20 cellular contexts compared by ENCODE assay signal in genomic region chr12:100820314-100820713, GRCh38. TPM values are rescaled to one million over a fixed set of nuclear protein-coding genes. Genes with fewer than 3 reads are reported as not detected.
"Had no signal": no experiment of that assay in that cellular context is flagged by ENCODE, and none has a peak within 500 bp of the region (broad histone marks: within the 10 kb centered on the region; RNA-seq: fewer than 3 reads in every experiment).

No MANE protein-coding gene starts in this region.

- H3K27ac ChIP-seq: esophagus squamous epithelium, gastrocnemius medialis, heart right ventricle, neutrophil, suprapubic skin, thyroid gland, upper lobe of left lung, uterus had no signal

- H3K36me3 ChIP-seq: esophagus squamous epithelium, gastrocnemius medialis, heart right ventricle, neutrophil, suprapubic skin, thyroid gland, upper lobe of left lung, uterus had no signal

- H3K27me3 ChIP-seq: esophagus squamous epithelium, gastrocnemius medialis, heart right ventricle, neutrophil, suprapubic skin, thyroid gland, upper lobe of left lung, uterus had no signal

- H3K4me1 ChIP-seq: esophagus squamous epithelium, gastrocnemius medialis, heart right ventricle, suprapubic skin, thyroid gland, upper lobe of left lung, uterus had no signal

- H3K4me3 ChIP-seq: esophagus squamous epithelium, gastrocnemius medialis, heart right ventricle, mucosa of descending colon, suprapubic skin, thyroid gland, upper lobe of left lung, uterus had no signal

- DNase-seq: esophagus squamous epithelium; gastrocnemius medialis; heart right ventricle; hypothalamus; islet precursor cell; mammary epithelial cell; mucosa of descending colon; naive thymus-derived CD8-positive, alpha-beta T cell; posterior cingulate gyrus; stimulated activated CD4-positive, alpha-beta T cell treated with anti-CD3 and anti-CD28 coated beads, Interleukin-4, amount 100 ng/mL, for 1 hour; stimulated activated CD8-positive, alpha-beta memory T cell treated with anti-CD3 and anti-CD28 coated beads, Interleukin-4, amount 100 ng/mL, for 48 hours; stimulated activated naive CD8-positive, alpha-beta T cell treated with anti-CD3 and anti-CD28 coated beads, Interleukin-15, Interleukin-2, amounts not matched to agents 100 U/mL and 50 U/mL, for 24 hours; thyroid gland; upper lobe of left lung; uterus had no signal

- H3K9me3 ChIP-seq: esophagus squamous epithelium, gastrocnemius medialis, mucosa of descending colon, neutrophil, suprapubic skin, thyroid gland, upper lobe of left lung, uterus had no signal

- ATAC-seq: gastrocnemius medialis; heart right ventricle; left lobe of liver; mucosa of descending colon; naive thymus-derived CD8-positive, alpha-beta T cell; sciatic nerve; stimulated activated effector memory CD8-positive, alpha-beta T cell treated with anti-CD3 and anti-CD28 coated beads, Interleukin-12 subunit alpha, Interleukin-12 subunit beta, amount 100 ng/mL, for 72 hours; stimulated activated naive CD8-positive, alpha-beta T cell treated with anti-CD3 and anti-CD28 coated beads, Interleukin-15, Interleukin-2, amounts not matched to agents 100 U/mL and 50 U/mL, for 24 hours had no signal

RNA-seq across cellular contexts. Expression of gene ANO4, which starts 25.7 kb away (rescaled TPM):
- total RNA-seq: naive thymus-derived CD8-positive, alpha-beta T cell had no signal
- polyA plus RNA-seq: naive thymus-derived CD8-positive, alpha-beta T cell had no signal
